In genomic region chr13:21805733-21806132, GRCh38 we compare ENCODE assay signal across 21 cellular contexts.
DNase-seq lines count a peak whose midpoint lies in the region; ATAC-seq, FAIRE-seq and TF ChIP-seq lines count a peak whose summit lies in the region.
"Had no signal": no experiment of that assay in that cellular context is flagged by ENCODE, and none has a peak within 500 bp of the region (broad histone marks: within the 10 kb centered on the region; RNA-seq: fewer than 3 reads in every experiment).

No MANE protein-coding gene starts in this region.

- intact Hi-C loops in HepG2 (cut with micrococcal nuclease; ENCODE audit: unreplicated experiment) (no loop called here), right lobe of liver (cut with DNase I) (no loop called here), IMR-90 (cut with micrococcal nuclease) (no loop called here)

- no peak for TF ChIP-seq RAD21 in HepG2 (CRISPR knock-in tag; IDR thresholded peaks at IDR 0.05)
- TF ChIP-seq RAD21 in IMR-90 (IDR thresholded peaks at IDR 0.05; ENCODE audit: low read length): no peak

- no peak overlapping the region for H3K18ac ChIP-seq in IMR-90 (ENCODE audit: low read depth, low read length)

- no peaks in the 10 kb centered on the region for H3K27me3 Mint-ChIP-seq in mesothelial cell of epicardium (ENCODE audit: low read depth)

- no peak for FAIRE-seq in HepG2 (lab: Jason Lieb, UNC)
- FAIRE-seq in endometrium (lab: Jason Lieb, UNC): peak; percentile 48
- FAIRE-seq: GM12878, GM19239, H54 had no signal

- H3K14ac ChIP-seq in IMR-90 (replicated peaks; ENCODE audit: low read depth, low read length): no peak overlapping the region

- peaks cover 16% of the 10 kb centered on the region for H3K9me3 Mint-ChIP-seq in mesothelial cell of epicardium
- H3K9me3 Mint-ChIP-seq: CD4-positive, alpha-beta T cell; GM23338 had no signal

- H3K27me3 ChIP-seq in HepG2 (ENCODE audit: control insufficient read depth in 1 of 2, insufficient read depth in 2 of 2, low read length in 2 of 2) (no peaks in the 10 kb centered on the region; a peak in 1 of 5 replicates), right lobe of liver (no peaks in the 10 kb centered on the region), IMR-90 (ENCODE audit: control insufficient read depth, insufficient read depth, low read length) (peaks cover 3% of the 10 kb centered on the region)

- H3K79me1 ChIP-seq in IMR-90 (ENCODE audit: low read depth in 1 of 2, low read length in 2 of 2): no peaks in the 10 kb centered on the region

- TF ChIP-seq POLR2A in HepG2 (IDR thresholded peaks at IDR 0.05; ENCODE audit: insufficient read depth in 1 of 2, low read depth in 2 of 2, low read length in 2 of 2) (no peak), right lobe of liver (IDR thresholded peaks at IDR 0.05) (no peak), IMR-90 (IDR thresholded peaks at IDR 0.05; ENCODE audit: low read depth, low read length) (no peak)

- dilution Hi-C loops in IMR-90 (cut with HindIII; ENCODE audit: low sequenced_read_pairs, unreplicated experiment): no loop called here

- ATAC-seq in HepG2 (no peak), right lobe of liver (no peak), IMR-90 (ENCODE audit: low read depth) (no peak), GM19351 (IDR thresholded peaks at IDR 0.05; ENCODE audit: unreplicated experiment) (no peak), HG03045 (IDR thresholded peaks at IDR 0.05; ENCODE audit: unreplicated experiment) (no peak)
- ATAC-seq: GM12878, GM23338 had no signal

- no peak overlapping the region for H2BK5ac ChIP-seq in IMR-90 (ENCODE audit: low read depth, low read length, poor library complexity, severe bottlenecking)

- H4K91ac ChIP-seq in IMR-90 (ENCODE audit: insufficient read depth, low read depth, low read length): no peak overlapping the region

- no peak overlapping the region for H3K56ac ChIP-seq in IMR-90 (ENCODE audit: extremely low read depth, insufficient read depth, low read length)

- H3K4me1 Mint-ChIP-seq in mesothelial cell of epicardium: no peaks in the 10 kb centered on the region
- H3K4me1 Mint-ChIP-seq: CD14-positive monocyte; CD8-positive, alpha-beta memory T cell; GM23338 had no signal

- H3K79me2 ChIP-seq in HepG2 (ENCODE audit: insufficient read depth, low read length): no peaks in the 10 kb centered on the region

- H3K4me1 ChIP-seq in HepG2 (ENCODE audit: insufficient read depth, low read length) (peaks cover 10% of the 10 kb centered on the region), right lobe of liver (no peaks in the 10 kb centered on the region), IMR-90 (ENCODE audit: control insufficient read depth, insufficient read depth, low read length) (0 out of 2 replicates have a peak, but pooled peaks cover 2% of the 10 kb centered on the region)
- H3K4me1 ChIP-seq: HAP-1 had no signal

- no peak overlapping the region for H2BK15ac ChIP-seq in IMR-90 (ENCODE audit: low read depth, low read length)

- WGBS in HepG2 (ENCODE audit: low lambda C conversion rate): 0% methylated on average over 3 of the region's 3 CpGs
- 28% methylated on average over 3 of the region's 3 CpGs for WGBS in right lobe of liver (ENCODE audit: insufficient coverage, low coverage, low lambda C conversion rate, missing lambda C conversion rate)
- WGBS in IMR-90 (ENCODE audit: extremely low coverage in 2 of 2, insufficient read length in 1 of 2), 2 experiments: no CpG with 5 or more reads among the region's 3 CpGs

- H2BK20ac ChIP-seq in IMR-90 (ENCODE audit: low read depth, low read length): no peak overlapping the region

- H3K36me3 ChIP-seq in HepG2 (replicated peaks in 1 of 2; ENCODE audit: control insufficient read depth in 1 of 2, insufficient read depth in 2 of 2, low read length in 2 of 2) (no peaks in the 10 kb centered on the region), right lobe of liver (no peaks in the 10 kb centered on the region), IMR-90 (ENCODE audit: control insufficient read depth, insufficient read depth, low read length) (no peaks in the 10 kb centered on the region)
- H3K36me3 ChIP-seq: HAP-1 had no signal

- no peak overlapping the region for H2BK120ac ChIP-seq in IMR-90 (ENCODE audit: low read depth, low read length)

- H3K4me3 Mint-ChIP-seq in mesothelial cell of epicardium: no peak overlapping the region
- H3K4me3 Mint-ChIP-seq: CD14-positive monocyte; CD4-positive, alpha-beta T cell; CD8-positive, alpha-beta memory T cell; GM23338; HFFc6 had no signal

- H3K36me3 Mint-ChIP-seq in mesothelial cell of epicardium: no peaks in the 10 kb centered on the region
- H3K36me3 Mint-ChIP-seq: CD14-positive monocyte; CD8-positive, alpha-beta memory T cell had no signal

- H3K27ac Mint-ChIP-seq in mesothelial cell of epicardium: no peak overlapping the region
- H3K27ac Mint-ChIP-seq: CD14-positive monocyte; CD4-positive, alpha-beta T cell; CD8-positive, alpha-beta memory T cell; GM23338; HFFc6 had no signal

- H3K4me2 ChIP-seq in HepG2 (ENCODE audit: low read depth, low read length) (no peak overlapping the region), IMR-90 (ENCODE audit: low read depth, low read length) (no peak overlapping the region)
- H3K4me2 ChIP-seq: GM23338 had no signal

- H2AK5ac ChIP-seq in IMR-90 (ENCODE audit: low read depth, low read length): no peak overlapping the region

- H3K4me3 ChIP-seq in HepG2 (replicated peaks in 1 of 3; ENCODE audit: insufficient read depth in 1 of 3, low read depth in 2 of 3, low read length in 3 of 3): no peak overlapping the region
- H3K4me3 ChIP-seq in right lobe of liver: no peak overlapping the region
- no peak overlapping the region for H3K4me3 ChIP-seq in IMR-90 (ENCODE audit: insufficient read depth, low read depth, low read length)
- H3K4me3 ChIP-seq: GM12878, GM23338, HAP-1 had no signal

- no peak overlapping the region for H2AK9ac ChIP-seq in IMR-90 (replicated peaks; ENCODE audit: low read depth, low read length, poor library complexity)

- no peak for TF ChIP-seq EP300 in HepG2 (IDR thresholded peaks at IDR 0.05; ENCODE audit: low read depth in 2 of 2, low read length in 2 of 2)
- no peak for TF ChIP-seq EP300 in HepG2 (CRISPR knock-in tag; IDR thresholded peaks at IDR 0.05; ENCODE audit: borderline replicate concordance)

- no peak overlapping the region for H2AFZ ChIP-seq in HepG2 (ENCODE audit: low read length)
- H2AFZ ChIP-seq in IMR-90 (replicated peaks; ENCODE audit: low read length, poor library complexity): no peak overlapping the region
- H2AFZ ChIP-seq: GM23338 had no signal

- no peak overlapping the region for H4K5ac ChIP-seq in IMR-90 (ENCODE audit: low read depth, low read length)

- H3K23ac ChIP-seq in IMR-90 (ENCODE audit: low read depth, low read length): no peak overlapping the region

- no peak for TF ChIP-seq CTCF in HepG2 (CRISPR knock-in tag; IDR thresholded peaks at IDR 0.05)
- no peak for TF ChIP-seq CTCF in right lobe of liver (IDR thresholded peaks at IDR 0.05)
- no peak for TF ChIP-seq CTCF in IMR-90 (conservative IDR thresholded peaks at IDR 0.05; ENCODE audit: low read depth, low read length)
- no peak for TF ChIP-seq CTCF in mesothelial cell of epicardium (IDR thresholded peaks at IDR 0.05; ENCODE audit: unreplicated experiment)

- H3K9me3 ChIP-seq in HepG2 (ENCODE audit: low read length) (no peaks in the 10 kb centered on the region), right lobe of liver (no peaks in the 10 kb centered on the region), IMR-90 (ENCODE audit: control insufficient read depth, insufficient read depth, low read length) (no peaks in the 10 kb centered on the region)

- DNase-seq in HepG2 (ENCODE audit: low spot score) (no peak), right lobe of liver (no peak), IMR-90 (no peak), mesothelial cell of epicardium (ENCODE audit: low spot score in 2 of 2, unreplicated experiment in 2 of 2) (no peak)
- DNase-seq: 8988T; Calu3; CD4-positive, alpha-beta T cell; CD8-positive, alpha-beta memory T cell; DMS79; EL; GDM1; HFFc6 had no signal

- POLR2A ChIA-PET in HepG2 (lab: Yijun Ruan, JAX) (no interaction called here), IMR-90 (lab: Charles Lee; ENCODE audit: unreplicated experiment) (no interaction called here)

- BruUV-seq in HepG2 (replicated peaks; lab: Mats Ljungman, UMichigan) (no TSS peak), IMR-90 (replicated peaks; lab: Mats Ljungman, UMichigan) (no TSS peak)

- H3K9ac ChIP-seq in HepG2 (ENCODE audit: insufficient read depth, low read depth, low read length): no peak overlapping the region
- no peak overlapping the region for H3K9ac ChIP-seq in IMR-90 (ENCODE audit: low read depth, low read length)

- H3K27ac ChIP-seq in HepG2 (ENCODE audit: extremely low read length, insufficient read depth, low read length) (no peak overlapping the region), right lobe of liver (no peak overlapping the region), IMR-90 (ENCODE audit: insufficient read depth, low read length) (no peak overlapping the region)

- H3K4ac ChIP-seq in IMR-90 (ENCODE audit: low read depth, low read length): no peak overlapping the region

- H4K8ac ChIP-seq in IMR-90 (ENCODE audit: low read depth in 2 of 2, low read length in 2 of 2): no peak overlapping the region

- CTCF ChIA-PET in HepG2 (lab: Yijun Ruan, JAX; ENCODE audit: low intra/inter-chr PET ratio, low total read pairs): no interaction called here
- CTCF ChIA-PET in IMR-90 (lab: Yijun Ruan, JAX): no interaction called here

- in situ Hi-C loops in HepG2 (cut with HindIII; ENCODE audit: extremely low pct_ligation_motif_present, low pct_unique_long_range_greater_than_20kb): no loop called here
- in situ Hi-C loops in IMR-90 (cut with MboI; ENCODE audit: low sequenced_read_pairs): no loop called here

- no peaks in the 10 kb centered on the region for H4K20me1 ChIP-seq in HepG2 (ENCODE audit: insufficient read depth, low read length)
- no peaks in the 10 kb centered on the region for H4K20me1 ChIP-seq in IMR-90 (ENCODE audit: insufficient read depth, low read length)

- H3K9me1 ChIP-seq in IMR-90 (ENCODE audit: insufficient read depth, low read length): no peaks in the 10 kb centered on the region

TF ChIP-seq in HepG2, 621 proteins besides CTCF, POLR2A, EP300 and RAD21 (continues in another document):
- peak; percentile 60 for TF ChIP-seq NFE2L2 (IDR thresholded peaks at IDR 0.05; ENCODE audit: low read length)

TF ChIP-seq in IMR-90, 13 proteins besides CTCF, POLR2A, EP300 and RAD21:
- TF ChIP-seq BHLHE40 (IDR thresholded peaks at IDR 0.05; ENCODE audit: low read depth, low read length) (no peak), FOS (IDR thresholded peaks at IDR 0.05; ENCODE audit: low read depth, low read length) (no peak), MXI1 (IDR thresholded peaks at IDR 0.05; ENCODE audit: borderline replicate concordance, low read depth, low read length) (no peak), RFX5 (IDR thresholded peaks at IDR 0.05; ENCODE audit: low read depth, low read length) (no peak), CHD1 (IDR thresholded peaks at IDR 0.05; ENCODE audit: low read depth, low read length) (no peak), MAZ (IDR thresholded peaks at IDR 0.05; ENCODE audit: borderline replicate concordance, low read depth, low read length) (no peak), SMC3 (IDR thresholded peaks at IDR 0.05; ENCODE audit: low read depth, low read length) (no peak), CEBPB (IDR thresholded peaks at IDR 0.05; ENCODE audit: low read depth, low read length) (no peak), NFE2L2 (IDR thresholded peaks at IDR 0.05; ENCODE audit: low read depth, low read length) (peak; percentile 42; the same call in 1 of the 2 replicates)
